ENCODE assay signal across 23 cellular contexts in genomic region chr3:190065204-190065603, GRCh38. TPM values are rescaled to one million over a fixed set of nuclear protein-coding genes. Genes with fewer than 3 reads are reported as not detected.
DNase-seq lines count a peak whose midpoint lies in the region; ATAC-seq and TF ChIP-seq lines count a peak whose summit lies in the region.
"Had no signal": no experiment of that assay in that cellular context is flagged by ENCODE, and none has a peak within 500 bp of the region (broad histone marks: within the 10 kb centered on the region; RNA-seq: fewer than 3 reads in every experiment).

No MANE protein-coding gene starts in this region.

- BruUV-seq in PC-3 (replicated peaks; lab: Mats Ljungman, UMichigan): no TSS peak

- POLR2A ChIA-PET in PC-3 (lab: Charles Lee; ENCODE audit: unreplicated experiment): no interaction called here
- POLR2A ChIA-PET in CD8-positive, alpha-beta T cell (lab: Charles Lee): no interaction called here

- TF ChIP-seq POLR2A in esophagus squamous epithelium (IDR thresholded peaks at IDR 0.05): no peak

- no peak overlapping the region for H3K9ac ChIP-seq in PC-3 (ENCODE audit: low read length)
- H3K9ac ChIP-seq: SK-N-SH had no signal

- peak overlapping the region; percentile 83 to 94 (median 87) for H3K27ac Mint-ChIP-seq in nephron
- no peak overlapping the region for H3K27ac Mint-ChIP-seq in CD8-positive, alpha-beta T cell
- H3K27ac Mint-ChIP-seq: CD4-positive, alpha-beta T cell had no signal

- no peak for ATAC-seq in PC-3
- no peak for ATAC-seq in CD8-positive, alpha-beta T cell
- ATAC-seq: GM12878, HCT116 had no signal

- no peak overlapping the region for H3K4me3 Mint-ChIP-seq in nephron
- no peak overlapping the region for H3K4me3 Mint-ChIP-seq in CD8-positive, alpha-beta T cell
- H3K4me3 Mint-ChIP-seq: CD4-positive, alpha-beta T cell had no signal

- H3K4me2 ChIP-seq in PC-3 (ENCODE audit: low read length): 0 out of 2 replicates have a peak overlapping the region, but pooled peaks have one; percentile 12
- H3K4me2 ChIP-seq: SK-N-SH had no signal

- no peak overlapping the region for H2AFZ ChIP-seq in ACC112 (ENCODE audit: low read length, unreplicated experiment)
- no peak overlapping the region for H2AFZ ChIP-seq in PC-3 (ENCODE audit: low read length)

- H3K9me3 Mint-ChIP-seq in nephron: no peaks in the 10 kb centered on the region
- no peaks in the 10 kb centered on the region for H3K9me3 Mint-ChIP-seq in CD8-positive, alpha-beta T cell
- H3K9me3 Mint-ChIP-seq: CD4-positive, alpha-beta T cell had no signal

- H3K9me2 ChIP-seq in PC-3 (replicated peaks; ENCODE audit: low read length): 0 out of 2 replicates have a peak, but pooled peaks cover 5% of the 10 kb centered on the region
- H3K9me2 ChIP-seq: SK-N-SH had no signal

- intact Hi-C loops in PC-3 (cut with micrococcal nuclease) (no loop called here), esophagus squamous epithelium (cut with DNase I) (no loop called here), posterior cingulate gyrus (cut with DNase I) (no loop called here)
- intact Hi-C loops in CD8-positive, alpha-beta T cell (cut with DNase I, micrococcal nuclease): no loop called here

- peaks cover 9% of the 10 kb centered on the region for H3K79me2 ChIP-seq in ACC112 (ENCODE audit: control insufficient read depth, insufficient read depth, low read length, unreplicated experiment)
- no peaks in the 10 kb centered on the region for H3K79me2 ChIP-seq in PC-3 (ENCODE audit: low read length)

- H3K36me3 ChIP-seq in ACC112 (ENCODE audit: insufficient read depth, low read length): no peaks in the 10 kb centered on the region
- H3K36me3 ChIP-seq in PC-3 (ENCODE audit: low read depth, low read length): no peaks in the 10 kb centered on the region
- no peaks in the 10 kb centered on the region for H3K36me3 ChIP-seq in esophagus squamous epithelium
- H3K36me3 ChIP-seq in CD8-positive, alpha-beta T cell (ENCODE audit: insufficient read depth, low read length): no peaks in the 10 kb centered on the region

- H3K27ac ChIP-seq in ACC112 (ENCODE audit: low read depth, low read length): peak overlapping the region; percentile 53
- no peak overlapping the region for H3K27ac ChIP-seq in PC-3 (ENCODE audit: low read length)
- H3K27ac ChIP-seq in esophagus squamous epithelium: peak overlapping the region in 3 of 4 donors; percentile 34 to 65 (median 51)
- H3K27ac ChIP-seq in CD8-positive, alpha-beta T cell (ENCODE audit: low read depth, low read length): no peak overlapping the region

- CTCF ChIA-PET in PC-3 (lab: Charles Lee): no interaction called here
- CTCF ChIA-PET in CD8-positive, alpha-beta T cell (lab: Charles Lee): no interaction called here

- H3K4me1 ChIP-seq in ACC112 (ENCODE audit: control insufficient read depth, insufficient read depth, low read length, unreplicated experiment): peaks cover 23% of the 10 kb centered on the region
- peaks cover 18% of the 10 kb centered on the region for H3K4me1 ChIP-seq in PC-3 (ENCODE audit: insufficient read depth, low read length)
- H3K4me1 ChIP-seq in esophagus squamous epithelium: peaks cover 0 to 21% (median 8%) of the 10 kb centered on the region in 3 donors
- no peaks in the 10 kb centered on the region for H3K4me1 ChIP-seq in CD8-positive, alpha-beta T cell (ENCODE audit: insufficient read depth, low read length)

- no peaks in the 10 kb centered on the region for H3K27me3 ChIP-seq in ACC112 (ENCODE audit: insufficient read depth, low read length)
- no peaks in the 10 kb centered on the region for H3K27me3 ChIP-seq in PC-3 (ENCODE audit: low read length)
- no peaks in the 10 kb centered on the region for H3K27me3 ChIP-seq in esophagus squamous epithelium
- no peaks in the 10 kb centered on the region for H3K27me3 ChIP-seq in CD8-positive, alpha-beta T cell (ENCODE audit: insufficient read depth, low read length)
- H3K27me3 ChIP-seq: MG63 had no signal

- DNase-seq in PC-3: peak; percentile 8
- DNase-seq in esophagus squamous epithelium (lab: John Stamatoyannopoulos, UW): no peak
- no peak for DNase-seq in NCI-H2171 (lab: John Stamatoyannopoulos, UW)
- DNase-seq in NCI-H1930 (lab: John Stamatoyannopoulos, UW): no peak
- DNase-seq in posterior cingulate gyrus: no peak
- DNase-seq in CD8-positive, alpha-beta T cell: no peak
- DNase-seq: Calu3; CD4-positive, alpha-beta T cell; GOT3; MG63; NCI-H1048; NCI-H1436; NCI-H2029; NCI-H2171 treated with DMSO at 0.1 percent for 48 hours; NCI-H446; NCI-H69; NK-92 treated with Interleukin-12 subunit alpha and Interleukin-12 subunit beta, amount 100 ng/mL, for 24 hours; SHP77 treated with DMSO at 0.1 percent for 48 hours; SK-N-SH had no signal

- H4K20me1 ChIP-seq in PC-3 (ENCODE audit: low read length): no peaks in the 10 kb centered on the region

- 87 to 96% methylated on average over 2 of the region's 2 CpGs for WGBS in esophagus squamous epithelium, 2 donors

- H3K36me3 Mint-ChIP-seq in nephron (ENCODE audit: low read depth): peaks cover 24% of the 10 kb centered on the region
- no peaks in the 10 kb centered on the region for H3K36me3 Mint-ChIP-seq in CD8-positive, alpha-beta T cell

- no peaks in the 10 kb centered on the region for H3F3A ChIP-seq in PC-3 (ENCODE audit: low read length, unreplicated experiment)

- H3K4me1 Mint-ChIP-seq in nephron: peaks cover 29% of the 10 kb centered on the region
- H3K4me1 Mint-ChIP-seq in CD8-positive, alpha-beta T cell (ENCODE audit: low read depth): no peaks in the 10 kb centered on the region

- no peak overlapping the region for H3K4me3 ChIP-seq in ACC112 (ENCODE audit: low read depth, low read length)
- H3K4me3 ChIP-seq in PC-3 (ENCODE audit: low read length): no peak overlapping the region
- H3K4me3 ChIP-seq in esophagus squamous epithelium: no peak overlapping the region
- no peak overlapping the region for H3K4me3 ChIP-seq in CD8-positive, alpha-beta T cell (ENCODE audit: low read depth, low read length)
- H3K4me3 ChIP-seq: GM12878, MG63 had no signal

- H3K27me3 Mint-ChIP-seq in nephron (ENCODE audit: low read depth): no peaks in the 10 kb centered on the region
- H3K27me3 Mint-ChIP-seq in CD8-positive, alpha-beta T cell (ENCODE audit: low read depth): peaks cover 2% of the 10 kb centered on the region

- H3K9me3 ChIP-seq in PC-3 (ENCODE audit: low read length) (no peaks in the 10 kb centered on the region), esophagus squamous epithelium (no peaks in the 10 kb centered on the region)
- H3K9me3 ChIP-seq in CD8-positive, alpha-beta T cell (ENCODE audit: low read length): no peaks in the 10 kb centered on the region
- H3K9me3 ChIP-seq: MG63, SK-N-SH had no signal

- TF ChIP-seq CTCF in PC-3 (conservative IDR thresholded peaks at IDR 0.05; ENCODE audit: low read depth, low read length) (no peak), esophagus squamous epithelium (IDR thresholded peaks at IDR 0.05) (no peak), nephron (IDR thresholded peaks at IDR 0.05; ENCODE audit: unreplicated experiment in 3 of 3) (no peak)
- no peak for TF ChIP-seq CTCF in CD8-positive, alpha-beta T cell (IDR thresholded peaks at IDR 0.05)

RNA-seq across cellular contexts. Expression of gene P3H2, which starts 55.5 kb away (rescaled TPM):
- total RNA-seq in PC-3 (2014; rRNA removed) (4.5 and 11.4 TPM in 2 replicates), esophagus squamous epithelium (10 to 100 TPM; 16.5 to 41.2 (median 34.0) TPM)
- not detected for total RNA-seq in CD8-positive, alpha-beta T cell
- total RNA-seq: CD4-positive, alpha-beta T cell had no signal

Comparison
In these comparisons a context has a peak if more than half of its experiments do, and no peak if none do; other contexts are left out.
1. H3K27ac ChIP-seq: peak in ACC112 (single experiment) and esophagus squamous epithelium (3 of 4); none in PC-3 (single experiment) and CD8-positive, alpha-beta T cell (single experiment).